ENCODE assay signal across 2 cellular contexts in the genomic region with DNA sequence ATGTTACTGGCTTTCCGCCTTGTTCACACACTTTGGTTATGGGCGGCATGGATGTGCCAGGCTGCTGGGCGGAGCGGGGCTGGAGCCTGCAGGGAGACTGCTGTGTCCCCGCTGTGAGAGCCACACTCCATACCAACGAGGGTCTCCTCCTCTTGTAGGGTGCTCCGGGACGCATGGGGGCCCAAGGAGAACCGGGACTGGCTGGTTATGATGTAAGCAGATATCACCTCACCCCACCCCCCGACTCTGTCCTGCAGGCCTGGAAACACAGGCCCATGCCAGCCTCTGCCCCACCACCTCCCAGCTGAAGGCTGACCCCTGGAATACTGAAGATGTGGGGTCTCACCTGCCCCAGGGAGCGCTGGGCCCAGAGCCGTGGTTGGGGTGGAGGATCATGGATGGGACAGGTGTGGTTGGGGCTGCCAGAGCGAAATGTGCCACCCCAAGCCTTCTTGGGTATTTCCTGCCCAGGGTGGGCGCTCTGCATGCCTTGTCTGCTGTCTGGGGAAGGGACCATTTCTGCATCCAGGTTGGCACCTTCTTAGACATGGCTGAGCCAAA.
TF ChIP-seq lines count a peak whose summit lies in the region.

No MANE protein-coding gene starts in this region.

TF ChIP-seq in A549, 52 proteins besides CTCF, POLR2A, EP300 and RAD21 (continued from another document):
- TF ChIP-seq ZFP36 (IDR thresholded peaks at IDR 0.05; ENCODE audit: borderline replicate concordance, partially characterized antibody) (no peak), CHD2 (IDR thresholded peaks at IDR 0.05; ENCODE audit: low read length, partially characterized antibody) (no peak), CBX2 (IDR thresholded peaks at IDR 0.05; ENCODE audit: borderline replicate concordance, low read depth) (no peak), EHMT2 (IDR thresholded peaks at IDR 0.05; ENCODE audit: low read depth) (no peak), NR3C1 (IDR thresholded peaks at IDR 0.05) (no peak), HOXB13 (CRISPR knock-in tag; IDR thresholded peaks at IDR 0.05; ENCODE audit: low read depth) (no peak), BHLHE40 (IDR thresholded peaks at IDR 0.05; ENCODE audit: low read depth, low read length) (no peak), ZC3H11A (IDR thresholded peaks at IDR 0.05) (no peak), FOSB (CRISPR knock-in tag; IDR thresholded peaks at IDR 0.05) (no peak), SREBF2 (IDR thresholded peaks at IDR 0.05) (no peak)

TF ChIP-seq in IMR-90, 13 proteins besides CTCF, POLR2A, EP300 and RAD21 (continued from another document):
- TF ChIP-seq, protein P1, sequence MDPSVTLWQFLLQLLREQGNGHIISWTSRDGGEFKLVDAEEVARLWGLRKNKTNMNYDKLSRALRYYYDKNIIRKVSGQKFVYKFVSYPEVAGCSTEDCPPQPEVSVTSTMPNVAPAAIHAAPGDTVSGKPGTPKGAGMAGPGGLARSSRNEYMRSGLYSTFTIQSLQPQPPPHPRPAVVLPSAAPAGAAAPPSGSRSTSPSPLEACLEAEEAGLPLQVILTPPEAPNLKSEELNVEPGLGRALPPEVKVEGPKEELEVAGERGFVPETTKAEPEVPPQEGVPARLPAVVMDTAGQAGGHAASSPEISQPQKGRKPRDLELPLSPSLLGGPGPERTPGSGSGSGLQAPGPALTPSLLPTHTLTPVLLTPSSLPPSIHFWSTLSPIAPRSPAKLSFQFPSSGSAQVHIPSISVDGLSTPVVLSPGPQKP (IDR thresholded peaks at IDR 0.05; ENCODE audit: borderline replicate concordance, low read depth, low read length) = no peak
- TF ChIP-seq MXI1 (IDR thresholded peaks at IDR 0.05; ENCODE audit: borderline replicate concordance, low read depth, low read length) (no peak), SMC3 (IDR thresholded peaks at IDR 0.05; ENCODE audit: low read depth, low read length) (no peak), MAZ (IDR thresholded peaks at IDR 0.05; ENCODE audit: borderline replicate concordance, low read depth, low read length) (no peak), MAFK (IDR thresholded peaks at IDR 0.05; ENCODE audit: low read depth, low read length) (no peak), CHD1 (IDR thresholded peaks at IDR 0.05; ENCODE audit: low read depth, low read length) (no peak), USF2 (IDR thresholded peaks at IDR 0.05; ENCODE audit: low read depth, low read length) (no peak), RFX5 (IDR thresholded peaks at IDR 0.05; ENCODE audit: low read depth, low read length) (no peak), NFE2L2 (IDR thresholded peaks at IDR 0.05; ENCODE audit: low read depth, low read length) (no peak)
